In genomic region chr18:76923485-76924085, GRCh38 we compare ENCODE assay signal across 9 cellular contexts.
DNase-seq lines count a peak whose midpoint lies in the region; ATAC-seq and TF ChIP-seq lines count a peak whose summit lies in the region.
"Had no signal": no experiment of that assay in that cellular context is flagged by ENCODE, and none has a peak within 500 bp of the region (broad histone marks: within the 10 kb centered on the region; RNA-seq: fewer than 3 reads in every experiment).

No MANE protein-coding gene starts in this region.

- no peaks in the 10 kb centered on the region for H3K9me3 ChIP-seq in WERI-Rb-1 (ENCODE audit: severe bottlenecking)

- no peaks in the 10 kb centered on the region for H3K27me3 ChIP-seq in BJ (ENCODE audit: control insufficient read depth, insufficient read depth, low read length)
- H3K27me3 ChIP-seq in WERI-Rb-1 (ENCODE audit: insufficient read depth, low read depth, severe bottlenecking) = no peaks in the 10 kb centered on the region

- TF ChIP-seq CTCF in BJ (IDR thresholded peaks at IDR 0.05; ENCODE audit: insufficient read depth, low read depth, low read length) (peak; percentile 48), HFF-Myc (IDR thresholded peaks at IDR 0.05; ENCODE audit: low read depth, low read length, missing control alignments) (peak; percentile 72), WERI-Rb-1 (IDR thresholded peaks at IDR 0.05; ENCODE audit: low read depth, low read length) (peak; percentile 92)

- no peak overlapping the region for H3K4me3 Mint-ChIP-seq in stimulated activated naive CD8-positive, alpha-beta T cell treated with anti-CD3 and anti-CD28 coated beads, Interleukin-15, amount 100 ng/mL, for 72 hours
- H3K4me3 Mint-ChIP-seq: T-cell had no signal

- POLR2A ChIA-PET in BJ (lab: Charles Lee) = no interaction called here

- ATAC-seq in HG02884 (IDR thresholded peaks at IDR 0.05; ENCODE audit: unreplicated experiment) = no peak
- no peak for ATAC-seq in stimulated activated naive CD8-positive, alpha-beta T cell treated with anti-CD3 and anti-CD28 coated beads, Interleukin-15, amount 100 ng/mL, for 72 hours
- ATAC-seq: T-cell had no signal

- CTCF ChIA-PET in BJ (lab: Yijun Ruan, JAX) = interaction anchor here (0.8 to 2.6 kb wide), 3 partner anchors 17 to 120 kb away, joined by 3 to 14 read pairs (median 4); no protein-coding TSS in a partner anchor

- H3K27ac ChIP-seq in WERI-Rb-1 = no peak overlapping the region

- DNase-seq in BJ (ENCODE audit: low read depth) = no peak
- no peak for DNase-seq in HFF-Myc (ENCODE audit: extremely low read depth, low read depth)
- DNase-seq in WERI-Rb-1 = peak; percentile 71
- peak; percentile 76 for DNase-seq in islet precursor cell
- DNase-seq in stimulated activated naive CD8-positive, alpha-beta T cell treated with anti-CD3 and anti-CD28 coated beads, Interleukin-15, amount 100 ng/mL, for 72 hours = no peak
- no peak for DNase-seq in middle frontal gyrus (ENCODE audit: extremely low spot score, low spot score)
- DNase-seq in activated CD4-positive, CD25-positive, alpha-beta regulatory T cell treated with anti-CD3 and anti-CD28 coated beads, Interleukin-2, amount 50 U/mL, for 72 hours = no peak
- DNase-seq: T-cell had no signal

- peaks cover 21% of the 10 kb centered on the region for H3K4me1 Mint-ChIP-seq in stimulated activated naive CD8-positive, alpha-beta T cell treated with anti-CD3 and anti-CD28 coated beads, Interleukin-15, amount 100 ng/mL, for 72 hours

- H3K36me3 ChIP-seq in BJ (ENCODE audit: control insufficient read depth, insufficient read depth, low read length) = peaks cover 10% of the 10 kb centered on the region
- H3K36me3 ChIP-seq in WERI-Rb-1 = peaks cover 48% of the 10 kb centered on the region

- no peak overlapping the region for H3K27ac Mint-ChIP-seq in stimulated activated naive CD8-positive, alpha-beta T cell treated with anti-CD3 and anti-CD28 coated beads, Interleukin-15, amount 100 ng/mL, for 72 hours
- H3K27ac Mint-ChIP-seq: T-cell had no signal

- no peaks in the 10 kb centered on the region for H3K27me3 Mint-ChIP-seq in stimulated activated naive CD8-positive, alpha-beta T cell treated with anti-CD3 and anti-CD28 coated beads, Interleukin-15, amount 100 ng/mL, for 72 hours
- H3K27me3 Mint-ChIP-seq: T-cell had no signal

- H3K4me3 ChIP-seq in BJ (ENCODE audit: low read depth, low read length) (no peak overlapping the region), HFF-Myc (replicated peaks; ENCODE audit: low read depth, low read length) (no peak overlapping the region), WERI-Rb-1 (ENCODE audit: low read depth, low read length) (no peak overlapping the region)

- H3K9me3 Mint-ChIP-seq in stimulated activated naive CD8-positive, alpha-beta T cell treated with anti-CD3 and anti-CD28 coated beads, Interleukin-15, amount 100 ng/mL, for 72 hours = no peaks in the 10 kb centered on the region
- H3K9me3 Mint-ChIP-seq: T-cell had no signal

Comparison
In these comparisons a context has a peak if more than half of its experiments do, and no peak if none do; other contexts are left out.
1. DNase-seq: peak in WERI-Rb-1 (single experiment) and islet precursor cell (single experiment); none in BJ (single experiment), HFF-Myc (single experiment), stimulated activated naive CD8-positive, alpha-beta T cell treated with anti-CD3 and anti-CD28 coated beads, Interleukin-15, amount 100 ng/mL, for 72 hours (0 of 2), middle frontal gyrus (single experiment) and activated CD4-positive, CD25-positive, alpha-beta regulatory T cell treated with anti-CD3 and anti-CD28 coated beads, Interleukin-2, amount 50 U/mL, for 72 hours (single experiment).
2. Peak in every context shown above with its lines, with median percentiles within 50 percentile points of each other: CTCF ChIP-seq.